ENCODE assay signal across 1 cellular context in genomic region chr16:69917739-69918138, GRCh38.
TF ChIP-seq lines count a peak whose summit lies in the region.

No MANE protein-coding gene starts in this region.

TF ChIP-seq in SK-N-SH, 30 proteins besides CTCF, POLR2A, EP300 and RAD21 (continued from another document):
- TF ChIP-seq IRF3 (IDR thresholded peaks at IDR 0.05; ENCODE audit: low read depth, low read length): no peak
- TF ChIP-seq ZBTB33 (IDR thresholded peaks at IDR 0.05; ENCODE audit: borderline replicate concordance, low read depth): no peak
- peak; percentile 36; the same call in 1 of the 2 replicates for TF ChIP-seq JUND (IDR thresholded peaks at IDR 0.05)
- 0 out of 2 replicates have a peak, but pooled peaks have one; percentile 23 for TF ChIP-seq SIN3A (IDR thresholded peaks at IDR 0.05; ENCODE audit: borderline replicate concordance, low read depth, low read length)
- no peak for TF ChIP-seq NRF1 (IDR thresholded peaks at IDR 0.05; ENCODE audit: low read depth, low read length)
